Comparison of ENCODE assay signal across 27 cellular contexts in genomic region chr4:125904802-125905201, GRCh38.
"Had no signal": no experiment of that assay in that cellular context is flagged by ENCODE, and none has a peak within 500 bp of the region (broad histone marks: within the 10 kb centered on the region; RNA-seq: fewer than 3 reads in every experiment).

No MANE protein-coding gene starts in this region.

- H3K9me3 ChIP-seq: MG63, Peyer's patch, SJSA1, SK-N-SH had no signal

- H3K4me1 ChIP-seq: Peyer's patch, SJSA1 had no signal

- H3K4me3 ChIP-seq: MG63, Peyer's patch, SJSA1 had no signal

- DNase-seq: Kasumi-1, MG63, MV-4-11, NCI-H1092, NCI-H1105, NCI-H1417 treated with DMSO at 0.1 percent for 48 hours, NCI-H1436 treated with DMSO at 0.1 percent for 48 hours, NCI-H1694 treated with DMSO at 0.1 percent for 48 hours, NCI-H187 treated with DMSO at 0.1 percent for 48 hours, NCI-H2029, NCI-H2081, NCI-H2227 treated with DMSO at 0.1 percent for 48 hours, NCI-H345, NCI-H446, NCI-H510A treated with DMSO at 0.1 percent for 48 hours, NCI-H524 treated with DMSO at 0.1 percent for 48 hours, NCI-H748 treated with DMSO at 0.1 percent for 48 hours, OCI-M1, PC-3, Peyer's patch, Right ventricle myocardium superior, RPMI8226, SHP77 treated with DMSO at 0.1 percent for 48 hours, SK-N-SH, SW 1271, T-helper 1 cell had no signal

- H3K9me2 ChIP-seq: SK-N-SH had no signal

- H3K36me3 ChIP-seq: MG63, Peyer's patch, SJSA1 had no signal

- H3K27me3 ChIP-seq: MG63, Peyer's patch, SJSA1 had no signal

- ATAC-seq: PC-3 had no signal

- H3K9ac ChIP-seq: SK-N-SH had no signal

- H3K27ac ChIP-seq: Peyer's patch, SJSA1 had no signal

- H3K4me2 ChIP-seq: SK-N-SH had no signal
